ENCODE assay signal across 1 cellular context in genomic region chr2:32711908-32712307, GRCh38.
TF ChIP-seq lines count a peak whose summit lies in the region.

No MANE protein-coding gene starts in this region.

TF ChIP-seq in HepG2, 621 proteins besides CTCF, POLR2A, EP300 and RAD21:
- TF ChIP-seq AFF4 (CRISPR knock-in tag; IDR thresholded peaks at IDR 0.05) (no peak), ZBTB10 (CRISPR knock-in tag; IDR thresholded peaks at IDR 0.05; ENCODE audit: borderline replicate concordance) (no peak), CEBPZ (IDR thresholded peaks at IDR 0.05; ENCODE audit: low read length) (no peak), TRIM24 (CRISPR knock-in tag; IDR thresholded peaks at IDR 0.05) (no peak), NFKBIZ (CRISPR knock-in tag; IDR thresholded peaks at IDR 0.05) (no peak), RARA (CRISPR knock-in tag; IDR thresholded peaks at IDR 0.05) (no peak), ZSCAN20 (CRISPR knock-in tag; IDR thresholded peaks at IDR 0.05; ENCODE audit: borderline replicate concordance) (no peak), ZBTB43 (CRISPR knock-in tag; conservative IDR thresholded peaks at IDR 0.05) (no peak), TCF7 (IDR thresholded peaks at IDR 0.05; ENCODE audit: low read depth) (no peak), ZBTB21 (CRISPR knock-in tag; IDR thresholded peaks at IDR 0.05) (no peak), ATAD3A (CRISPR knock-in tag; IDR thresholded peaks at IDR 0.05) (no peak), PRDM4 (CRISPR knock-in tag; IDR thresholded peaks at IDR 0.05; ENCODE audit: borderline replicate concordance) (no peak), GATAD2A (CRISPR knock-in tag; IDR thresholded peaks at IDR 0.05) (no peak), BHLHE40 (IDR thresholded peaks at IDR 0.05; ENCODE audit: low read length) (no peak), ZIK1 (CRISPR knock-in tag; IDR thresholded peaks at IDR 0.05; ENCODE audit: borderline replicate concordance, low read depth) (no peak), ARNTL (CRISPR knock-in tag; IDR thresholded peaks at IDR 0.05) (no peak), FUBP1 (CRISPR knock-in tag; IDR thresholded peaks at IDR 0.05; ENCODE audit: borderline replicate concordance) (no peak), ZNF124 (CRISPR knock-in tag; IDR thresholded peaks at IDR 0.05) (no peak), ISX (CRISPR knock-in tag; conservative IDR thresholded peaks at IDR 0.05) (no peak)
